ENCODE assay signal across 1 cellular context in genomic region chr19:46988614-46989230, GRCh38.
TF ChIP-seq lines count a peak whose summit lies in the region.

No MANE protein-coding gene starts in this region.

TF ChIP-seq in IMR-90, 13 proteins besides CTCF, POLR2A, EP300 and RAD21 (continued from another document):
- no peak for TF ChIP-seq ELK1 (IDR thresholded peaks at IDR 0.05; ENCODE audit: borderline replicate concordance, low read depth, low read length)
- TF ChIP-seq CEBPB (IDR thresholded peaks at IDR 0.05; ENCODE audit: low read depth, low read length), result no peak
- TF ChIP-seq USF2 (IDR thresholded peaks at IDR 0.05; ENCODE audit: low read depth, low read length), result no peak
- TF ChIP-seq FOS (IDR thresholded peaks at IDR 0.05; ENCODE audit: low read depth, low read length), result no peak
- no peak for TF ChIP-seq RFX5 (IDR thresholded peaks at IDR 0.05; ENCODE audit: low read depth, low read length)
- TF ChIP-seq SMC3 (IDR thresholded peaks at IDR 0.05; ENCODE audit: low read depth, low read length), result no peak
- no peak for TF ChIP-seq BHLHE40 (IDR thresholded peaks at IDR 0.05; ENCODE audit: low read depth, low read length)
- TF ChIP-seq MXI1 (IDR thresholded peaks at IDR 0.05; ENCODE audit: borderline replicate concordance, low read depth, low read length), result no peak
TF ChIP-seq in IMR-90: peak in this region for 0.
